ENCODE assay signal across 6 cellular contexts in the genomic region with DNA sequence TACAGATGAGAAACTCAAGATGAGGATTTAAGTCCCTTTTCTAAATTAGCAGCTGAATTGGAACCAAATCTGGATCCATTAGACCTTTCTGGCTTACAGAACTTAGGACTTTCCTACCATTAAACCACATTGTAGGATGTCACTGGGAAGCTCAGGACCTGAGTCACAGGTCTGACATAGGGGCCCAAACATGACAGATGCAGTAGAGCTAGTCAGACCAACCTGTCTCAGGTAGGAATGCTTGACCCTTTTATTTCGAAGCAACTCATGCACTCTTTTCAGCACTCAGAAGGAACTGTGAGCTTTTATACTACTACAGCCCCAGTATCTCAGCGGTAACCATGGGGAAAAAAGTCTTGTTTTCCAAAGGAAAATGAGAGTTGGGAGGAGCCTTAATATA. TPM values are rescaled to one million over a fixed set of nuclear protein-coding genes. Genes with fewer than 3 reads are reported as not detected.
A peak's percentile ranks its signal among the peaks of the same experiment; 100 is the strongest.
DNase-seq lines count a peak whose midpoint lies in the region; ATAC-seq and TF ChIP-seq lines count a peak whose summit lies in the region.

No MANE protein-coding gene starts in this region.

- no peaks in the 10 kb centered on the region for H3K36me3 Mint-ChIP-seq in glutamatergic neuron (ENCODE audit: unreplicated experiment)

- intact Hi-C loops in left ventricle myocardium inferior (cut with micrococcal nuclease) (no loop called here), left cardiac atrium (cut with DNase I) (loop anchor here in 1 of 2 donors (10.0 kb wide), 1 partner anchor 186 kb away; no protein-coding TSS in a partner anchor), uterus (cut with DNase I; ENCODE audit: low total_unique reads) (loop anchor here (10.0 kb wide), 1 partner anchor 186 kb away; no protein-coding TSS in a partner anchor)

- H3K27me3 Mint-ChIP-seq in glutamatergic neuron (ENCODE audit: unreplicated experiment), result peaks cover 29% of the 10 kb centered on the region

- no peak for TF ChIP-seq POLR2A in uterus (IDR thresholded peaks at IDR 0.05)

- H3K4me1 ChIP-seq in left ventricle myocardium inferior (peaks cover 78% of the 10 kb centered on the region), uterus (peaks cover 0 to 12% of the 10 kb centered on the region in 2 donors)

- H3K4me3 Mint-ChIP-seq in glutamatergic neuron (ENCODE audit: unreplicated experiment), result peak overlapping the region; percentile 20

- no peak overlapping the region for H3K27ac Mint-ChIP-seq in glutamatergic neuron (ENCODE audit: unreplicated experiment)

- peak overlapping the region; percentile 77 for H3K27ac ChIP-seq in left ventricle myocardium inferior (replicated peaks)
- H3K27ac ChIP-seq in uterus, result peak overlapping the region; percentile 59 to 73

- H3K4me1 Mint-ChIP-seq in glutamatergic neuron (ENCODE audit: low read depth, unreplicated experiment), result peaks cover 20% of the 10 kb centered on the region

- TF ChIP-seq CTCF in left ventricle myocardium inferior (IDR thresholded peaks at IDR 0.05; ENCODE audit: borderline replicate concordance) (no peak), glutamatergic neuron (IDR thresholded peaks at IDR 0.05; ENCODE audit: partially characterized antibody, unreplicated experiment) (no peak), uterus (IDR thresholded peaks at IDR 0.05) (no peak)

- H3K9me3 Mint-ChIP-seq in glutamatergic neuron (ENCODE audit: unreplicated experiment), result peaks cover 11% of the 10 kb centered on the region

- H3K36me3 ChIP-seq in left ventricle myocardium inferior (peaks cover 25% of the 10 kb centered on the region), uterus (no peaks in the 10 kb centered on the region)

- H3K27me3 ChIP-seq in left ventricle myocardium inferior (ENCODE audit: low read depth) (no peaks in the 10 kb centered on the region), uterus (no peaks in the 10 kb centered on the region)

- H3K4me3 ChIP-seq in left ventricle myocardium inferior, result no peak overlapping the region
- H3K4me3 ChIP-seq in uterus, result no peak overlapping the region

- H3K9me3 ChIP-seq in left ventricle myocardium inferior (replicated peaks), result no peaks in the 10 kb centered on the region
- no peaks in the 10 kb centered on the region for H3K9me3 ChIP-seq in uterus

- ATAC-seq in left cardiac atrium, result no peak

- DNase-seq in left ventricle myocardium inferior (no peak), left cardiac atrium (no peak), glutamatergic neuron (no peak), uterus (no peak), C1 segment of cervical spinal cord (lab: John Stamatoyannopoulos, UW) (no peak), SW 1271 (lab: John Stamatoyannopoulos, UW) (no peak)

RNA-seq across cellular contexts. Expression of a gene that starts 2.5 kb away (rescaled TPM):
- 25.3 TPM for total RNA-seq in left ventricle myocardium inferior
- total RNA-seq in left cardiac atrium, result 10 to 100 TPM; 18.8 to 20.1 TPM
- total RNA-seq in glutamatergic neuron (ENCODE audit: unreplicated experiment), result 13.5 TPM
- 10 to 100 TPM in 3 of 4 donors, 1 to 10 TPM in 1; 8.2 to 62.0 (median 19.3) TPM for total RNA-seq in uterus

RNA-seq across cellular contexts. Expression of a gene that starts 2.6 kb away (rescaled TPM):
- total RNA-seq in left ventricle myocardium inferior, result 40.0 TPM
- total RNA-seq in left cardiac atrium, result 10 to 100 TPM; 52.6 to 64.0 TPM
- total RNA-seq in glutamatergic neuron (ENCODE audit: unreplicated experiment), result 88.2 TPM
- 10 to 100 TPM; 25.4 to 73.1 (median 49.0) TPM for total RNA-seq in uterus

RNA-seq across cellular contexts. Expression of a gene that starts 10.7 kb away (rescaled TPM):
- total RNA-seq in left ventricle myocardium inferior, result 2.3 TPM
- 1 to 10 TPM; 2.8 to 3.4 TPM for total RNA-seq in left cardiac atrium
- 17.3 TPM for total RNA-seq in glutamatergic neuron (ENCODE audit: unreplicated experiment)
- 10 to 100 TPM in 1 of 4 donors, 1 to 10 TPM in 2, under 1 TPM in 1; 0.51 to 29.0 (median 6.8) TPM for total RNA-seq in uterus

RNA-seq across cellular contexts. Expression of a gene that starts 50.5 kb away (rescaled TPM):
- total RNA-seq in left ventricle myocardium inferior (60.0 TPM), left cardiac atrium (10 to 100 TPM; 76.4 to 77.7 TPM), glutamatergic neuron (ENCODE audit: unreplicated experiment) (75.6 TPM), uterus (100 to 1,000 TPM in 3 of 4 donors, 10 to 100 TPM in 1; 83.2 to 210 (median 170) TPM)

RNA-seq across cellular contexts. Expression of a gene that starts 56.8 kb away (rescaled TPM):
- total RNA-seq in left ventricle myocardium inferior (4.6 TPM), left cardiac atrium (1 to 10 TPM; 3.7 to 4.7 TPM), glutamatergic neuron (ENCODE audit: unreplicated experiment) (15.9 TPM), uterus (10 to 100 TPM in 3 of 4 donors, 1 to 10 TPM in 1; 1.5 to 25.6 (median 13.6) TPM)
